ENCODE assay signal across 9 cellular contexts in genomic region chr2:170369894-170370293, GRCh38.
DNase-seq lines count a peak whose midpoint lies in the region; ATAC-seq and TF ChIP-seq lines count a peak whose summit lies in the region.
"Had no signal": no experiment of that assay in that cellular context is flagged by ENCODE, and none has a peak within 500 bp of the region (broad histone marks: within the 10 kb centered on the region; RNA-seq: fewer than 3 reads in every experiment).

No MANE protein-coding gene starts in this region.

- no peaks in the 10 kb centered on the region for H3K9me2 ChIP-seq in SU-DHL-6 (replicated peaks; ENCODE audit: insufficient read depth, low read length)

- no peaks in the 10 kb centered on the region for H3K9me3 ChIP-seq in SU-DHL-6 (ENCODE audit: insufficient read depth, low read length)

- H3K9ac ChIP-seq in SU-DHL-6 (ENCODE audit: low read length): no peak overlapping the region

- no peak overlapping the region for H2AFZ ChIP-seq in SU-DHL-6 (ENCODE audit: low read depth, low read length, severe bottlenecking)

- ATAC-seq in GM18498 (IDR thresholded peaks at IDR 0.05; ENCODE audit: unreplicated experiment) (no peak), GM21526 (IDR thresholded peaks at IDR 0.05; ENCODE audit: low FRiP score, unreplicated experiment) (no peak), HG03139 (IDR thresholded peaks at IDR 0.05; ENCODE audit: unreplicated experiment) (no peak), HG02588 (IDR thresholded peaks at IDR 0.05; ENCODE audit: unreplicated experiment) (no peak)
- ATAC-seq: Right ventricle myocardium inferior had no signal

- no peaks in the 10 kb centered on the region for H3F3A ChIP-seq in SU-DHL-6 (ENCODE audit: insufficient read depth)

- H3K27me3 ChIP-seq in SU-DHL-6 (ENCODE audit: low read length): no peaks in the 10 kb centered on the region

- H3K36me3 ChIP-seq in SU-DHL-6 (ENCODE audit: low read length): no peaks in the 10 kb centered on the region

- no peak overlapping the region for H3K27ac ChIP-seq in SU-DHL-6 (ENCODE audit: low read depth, low read length)

- no peak overlapping the region for H3K4me3 ChIP-seq in Jurkat, Clone E6-1 (ENCODE audit: low read length)
- no peak overlapping the region for H3K4me3 ChIP-seq in SU-DHL-6 (ENCODE audit: insufficient read depth, low read length, poor library complexity, severe bottlenecking)

- peak; percentile 33 for TF ChIP-seq CTCF in SU-DHL-6 (IDR thresholded peaks at IDR 0.05; ENCODE audit: insufficient read depth, low read length, poor library complexity, severe bottlenecking)

- DNase-seq in AML-193 (lab: John Stamatoyannopoulos, UW) (peak; percentile 3 to 31), inferior parietal cortex (ENCODE audit: extremely low spot score) (peak; percentile 69)
- DNase-seq in Jurkat, Clone E6-1 (ENCODE audit: low read depth, low spot score): peak; percentile 22

- H3K4me2 ChIP-seq in SU-DHL-6 (ENCODE audit: low read depth, low read length, poor library complexity, severe bottlenecking): no peak overlapping the region

- H4K20me1 ChIP-seq in SU-DHL-6 (ENCODE audit: low read depth, low read length): no peaks in the 10 kb centered on the region

- no peaks in the 10 kb centered on the region for H3K79me2 ChIP-seq in SU-DHL-6 (ENCODE audit: insufficient read depth, low read length)

Comparison
In these comparisons a context has a peak if more than half of its experiments do, and no peak if none do; other contexts are left out.
1. DNase-seq: peak in every context shown above with its lines; median percentile 69 in inferior parietal cortex; 22 in Jurkat, Clone E6-1; 17 in AML-193.